Comparison of ENCODE assay signal across 8 cellular contexts in genomic region chr21:39348355-39349210, GRCh38. TPM values are rescaled to one million over a fixed set of nuclear protein-coding genes. Genes with fewer than 3 reads are reported as not detected.
A peak's percentile ranks its signal among the peaks of the same experiment; 100 is the strongest.
DNase-seq lines count a peak whose midpoint lies in the region; ATAC-seq and TF ChIP-seq lines count a peak whose summit lies in the region.

Gene HMGN1 (minus strand): TSS chr21:39349088. CDS start chr21:39348917, 171 bp downstream.

- H3K9me3 Mint-ChIP-seq in CD14-positive monocyte, result no peaks in the 10 kb centered on the region

- H3K27me3 Mint-ChIP-seq in CD14-positive monocyte (ENCODE audit: low read depth in 3 of 3), result peaks cover 0 to 3% (median 0%) of the 10 kb centered on the region in 3 donors

- peak; percentile 80 for DNase-seq in CD14-positive monocyte (ENCODE audit: low spot score)
- DNase-seq in NCI-H82 (lab: John Stamatoyannopoulos, UW), result peak; percentile 99
- peak; percentile 89 to 91 for DNase-seq in activated CD4-positive, alpha-beta T cell treated with anti-CD3 and anti-CD28 coated beads, Interleukin-2, amount 50 U/mL, for 48 hours
- DNase-seq in dorsolateral prefrontal cortex, result peak; percentile 59 to 87 (median 76)
- peak; percentile 91 for DNase-seq in lower lobe of right lung
- DNase-seq in stimulated activated CD4-positive, alpha-beta T cell treated with anti-CD3 and anti-CD28 coated beads, TNF-alpha, amount 100 ng/mL, for 24 hours (ENCODE audit: low read depth in 3 of 3), result peak; percentile 85 to 89 (median 85)

- H3K4me1 ChIP-seq in lower lobe of right lung, result peaks cover 22% of the 10 kb centered on the region

- peak within 1 kb of the TSS; percentile 60 to 96 (median 91) for H3K27ac ChIP-seq in dorsolateral prefrontal cortex
- H3K27ac ChIP-seq in lower lobe of right lung, result peak within 1 kb of the TSS; percentile 94

- peak within 1 kb of the TSS; percentile 95 to 98 (median 98) for H3K27ac Mint-ChIP-seq in CD14-positive monocyte

- peaks cover 33% of the 10 kb centered on the region for H3K4me1 Mint-ChIP-seq in CD14-positive monocyte

- H3K4me3 ChIP-seq in dorsolateral prefrontal cortex (peak within 1 kb of the TSS; percentile 51 to 98 (median 78)), lower lobe of right lung (peak within 1 kb of the TSS; percentile 88)

- H3K36me3 Mint-ChIP-seq in CD14-positive monocyte, result peaks cover 13 to 14% of the 10 kb centered on the region in 2 donors

- TF ChIP-seq CTCF in CD14-positive monocyte (IDR thresholded peaks at IDR 0.05), result no peak
- peak in 7 of 56 donors; percentile 5 to 26 (median 6) for TF ChIP-seq CTCF in dorsolateral prefrontal cortex (IDR thresholded peaks at IDR 0.05 in 54 of 56, conservative IDR thresholded peaks at IDR 0.05 in 2 of 56; ENCODE audit: low read depth in 1 of 56, partially characterized antibody in 56 of 56)
- no peak for TF ChIP-seq CTCF in lower lobe of right lung (IDR thresholded peaks at IDR 0.05)

- no peaks in the 10 kb centered on the region for H3K9me3 ChIP-seq in lower lobe of right lung

- intact Hi-C loops in CD14-positive monocyte (cut with micrococcal nuclease) (loop anchor here (2.0 to 5.0 kb wide), 3 partner anchors 36 to 39 kb away; partner anchors contain the start of gene BRWD1 (in 2 of the 2)), dorsolateral prefrontal cortex (cut with DNase I) (loop anchor here (1.0 to 5.0 kb wide), 6 partner anchors 32 to 166 kb away; partner anchors contain the start of genes BRWD1 (in 1 of the 2) and PSMG1 (in 1 of the 2)), lower lobe of right lung (cut with DNase I) (no loop called here)

- peak; percentile 51 for ATAC-seq in GM19438 (IDR thresholded peaks at IDR 0.05; ENCODE audit: low read depth, unreplicated experiment)
- peak; percentile 49 for ATAC-seq in HG03571 (IDR thresholded peaks at IDR 0.05; ENCODE audit: unreplicated experiment)
- peak; percentile 56 to 82 for ATAC-seq in lower lobe of right lung

- peaks cover 9% of the 10 kb centered on the region for H3K36me3 ChIP-seq in lower lobe of right lung

- H3K4me3 Mint-ChIP-seq in CD14-positive monocyte, result peak within 1 kb of the TSS; percentile 93 to 97

- H3K27me3 ChIP-seq in dorsolateral prefrontal cortex (no peaks in the 10 kb centered on the region), lower lobe of right lung (ENCODE audit: low read depth) (no peaks in the 10 kb centered on the region)

RNA-seq across cellular contexts. Expression of gene HMGN1, which starts in this region (rescaled TPM):
- 10 to 100 TPM; 59.8 to 72.7 TPM for polyA plus RNA-seq in CD14-positive monocyte
- total RNA-seq in dorsolateral prefrontal cortex (100 to 1,000 TPM in 15 of 120 experiments, 10 to 100 TPM in 105; 46.0 to 116 (median 78.8) TPM), lower lobe of right lung (139 TPM)

Comparison
In these comparisons a context has a peak if more than half of its experiments do, and no peak if none do; other contexts are left out.
1. Peak in every context shown above with its lines: DNase-seq, ATAC-seq, H3K4me3 ChIP-seq and H3K27ac ChIP-seq.